Comparison of ENCODE assay signal across 24 cellular contexts in genomic region chr18:11110509-11110908, GRCh38. TPM values are rescaled to one million over a fixed set of nuclear protein-coding genes. Genes with fewer than 3 reads are reported as not detected.
DNase-seq lines count a peak whose midpoint lies in the region; ATAC-seq and TF ChIP-seq lines count a peak whose summit lies in the region.
"Had no signal": no experiment of that assay in that cellular context is flagged by ENCODE, and none has a peak within 500 bp of the region (broad histone marks: within the 10 kb centered on the region; RNA-seq: fewer than 3 reads in every experiment).

No MANE protein-coding gene starts in this region.

- H3K27me3 ChIP-seq in gastroesophageal sphincter = no peaks in the 10 kb centered on the region
- no peaks in the 10 kb centered on the region for H3K27me3 ChIP-seq in mesenchymal stem cell (ENCODE audit: control insufficient read depth in 1 of 2, insufficient read depth in 1 of 2, low read length in 2 of 2)
- H3K27me3 ChIP-seq in ascending aorta = no peaks in the 10 kb centered on the region
- H3K27me3 ChIP-seq: BE2C; BLaER1 treated with 17β-estradiol and CSF1 and Interleukin-3, amounts not matched to agents 10 nM and 100 nM had no signal

- H3K36me3 ChIP-seq in gastroesophageal sphincter (no peaks in the 10 kb centered on the region), mesenchymal stem cell (ENCODE audit: control insufficient read depth in 1 of 2, insufficient read depth in 2 of 2, low read depth in 1 of 2, low read length in 2 of 2) (no peaks in the 10 kb centered on the region), ascending aorta (no peaks in the 10 kb centered on the region)
- H3K36me3 ChIP-seq: BE2C; BLaER1 treated with 17β-estradiol and CSF1 and Interleukin-3, amounts not matched to agents 10 nM and 100 nM had no signal

- H3K4me2 ChIP-seq in mesenchymal stem cell (ENCODE audit: low read length, poor library complexity, severe bottlenecking) = no peak overlapping the region
- H3K4me2 ChIP-seq: A549; BLaER1 treated with 17β-estradiol and CSF1 and Interleukin-3, amounts not matched to agents 10 nM and 100 nM had no signal

- no peak overlapping the region for H3K4ac ChIP-seq in mesenchymal stem cell (ENCODE audit: low read depth in 1 of 2, low read length in 2 of 2)

- H3K4me3 ChIP-seq in gastroesophageal sphincter (no peak overlapping the region), mesenchymal stem cell (ENCODE audit: insufficient read depth in 1 of 2, low read depth in 1 of 2, low read length in 2 of 2) (no peak overlapping the region), ascending aorta (no peak overlapping the region)
- H3K4me3 ChIP-seq: A549; BLaER1 treated with 17β-estradiol and CSF1 and Interleukin-3, amounts not matched to agents 10 nM and 100 nM; GM23248 had no signal

- no peak for TF ChIP-seq EP300 in gastroesophageal sphincter (IDR thresholded peaks at IDR 0.05)

- no peak overlapping the region for H4K8ac ChIP-seq in mesenchymal stem cell (ENCODE audit: low read length)

- H3K36me3 Mint-ChIP-seq in activated CD8-positive, alpha-beta T cell treated with anti-CD3 and anti-CD28 coated beads for 36 hours (ENCODE audit: low read depth) = no peaks in the 10 kb centered on the region
- H3K36me3 Mint-ChIP-seq: CD14-positive monocyte; CD8-positive, alpha-beta memory T cell had no signal

- TF ChIP-seq POLR2A in gastroesophageal sphincter (IDR thresholded peaks at IDR 0.05) = no peak

- H3K79me1 ChIP-seq in mesenchymal stem cell (replicated peaks; ENCODE audit: low read length, poor library complexity, severe bottlenecking) = no peaks in the 10 kb centered on the region

- H2AK5ac ChIP-seq in mesenchymal stem cell (ENCODE audit: low read length, severe bottlenecking) = no peak overlapping the region

- H4K91ac ChIP-seq in mesenchymal stem cell (ENCODE audit: low read length) = peak overlapping the region; percentile 8

- CTCF ChIA-PET in activated CD8-positive, alpha-beta T cell treated with anti-CD3 and anti-CD28 coated beads for 36 hours (lab: Charles Lee) = no interaction called here

- H3K18ac ChIP-seq in mesenchymal stem cell (ENCODE audit: low read depth in 1 of 2, low read length in 2 of 2) = peak overlapping the region in 1 of 2 experiments; percentile 83

- no peaks in the 10 kb centered on the region for H3K9me3 ChIP-seq in gastroesophageal sphincter
- H3K9me3 ChIP-seq in mesenchymal stem cell (ENCODE audit: control insufficient read depth, low read length) = no peaks in the 10 kb centered on the region
- H3K9me3 ChIP-seq in ascending aorta = no peaks in the 10 kb centered on the region
- H3K9me3 ChIP-seq: A549; BE2C; BLaER1 treated with 17β-estradiol and CSF1 and Interleukin-3, amounts not matched to agents 10 nM and 100 nM had no signal

- no peak overlapping the region for H2BK5ac ChIP-seq in mesenchymal stem cell (ENCODE audit: low read depth, low read length, poor library complexity, severe bottlenecking)

- H3K23ac ChIP-seq in mesenchymal stem cell (ENCODE audit: low read length in 2 of 2) = peak overlapping the region in 1 of 2 experiments; percentile 23

- DNase-seq in dermis blood vessel endothelial cell = peak; percentile 77
- no peak for DNase-seq in mesenchymal stem cell
- DNase-seq in activated CD8-positive, alpha-beta T cell treated with anti-CD3 and anti-CD28 coated beads for 36 hours = no peak
- DNase-seq in ascending aorta (ENCODE audit: low spot score in 2 of 2) = no peak
- DNase-seq: 8988T; ACHN; AML-193; BE2C; Calu3; CD4-positive, alpha-beta T cell; CD8-positive, alpha-beta memory T cell; COR-L47; DMS53; DMS79 treated with DMSO at 0.1 percent for 48 hours; GF-D8; GM23248; H7; HCEC 1CT had no signal

- no peaks in the 10 kb centered on the region for H3K9me3 Mint-ChIP-seq in activated CD8-positive, alpha-beta T cell treated with anti-CD3 and anti-CD28 coated beads for 36 hours
- H3K9me3 Mint-ChIP-seq: CD4-positive, alpha-beta T cell had no signal

- H2BK12ac ChIP-seq in mesenchymal stem cell (ENCODE audit: low read length in 2 of 2) = peak overlapping the region; percentile 29 to 96

- no peaks in the 10 kb centered on the region for H3K4me1 Mint-ChIP-seq in activated CD8-positive, alpha-beta T cell treated with anti-CD3 and anti-CD28 coated beads for 36 hours (ENCODE audit: low read depth)
- H3K4me1 Mint-ChIP-seq: CD14-positive monocyte; CD8-positive, alpha-beta memory T cell had no signal

- POLR2A ChIA-PET in activated CD8-positive, alpha-beta T cell treated with anti-CD3 and anti-CD28 coated beads for 36 hours (lab: Charles Lee) = no interaction called here

- H3K14ac ChIP-seq in mesenchymal stem cell (ENCODE audit: low read length in 2 of 2) = peak overlapping the region in 1 of 2 experiments; percentile 87

- no peak overlapping the region for H2AFZ ChIP-seq in mesenchymal stem cell (ENCODE audit: low read depth, low read length)
- H2AFZ ChIP-seq: GM23248 had no signal

- no peak overlapping the region for H3K27ac Mint-ChIP-seq in activated CD8-positive, alpha-beta T cell treated with anti-CD3 and anti-CD28 coated beads for 36 hours
- H3K27ac Mint-ChIP-seq: CD14-positive monocyte; CD4-positive, alpha-beta T cell; CD8-positive, alpha-beta memory T cell had no signal

- H3K9ac ChIP-seq in mesenchymal stem cell (ENCODE audit: low read length) = no peak overlapping the region
- H3K9ac ChIP-seq: BLaER1 treated with 17β-estradiol and CSF1 and Interleukin-3, amounts not matched to agents 10 nM and 100 nM; GM23248 had no signal

- TF ChIP-seq CTCF in gastroesophageal sphincter (IDR thresholded peaks at IDR 0.05) (no peak), ascending aorta (IDR thresholded peaks at IDR 0.05) (no peak)
- TF ChIP-seq CTCF in activated CD8-positive, alpha-beta T cell treated with anti-CD3 and anti-CD28 coated beads for 36 hours (IDR thresholded peaks at IDR 0.05) = no peak

- H3K27me3 Mint-ChIP-seq in activated CD8-positive, alpha-beta T cell treated with anti-CD3 and anti-CD28 coated beads for 36 hours = no peaks in the 10 kb centered on the region

- no peak overlapping the region for H3K4me3 Mint-ChIP-seq in activated CD8-positive, alpha-beta T cell treated with anti-CD3 and anti-CD28 coated beads for 36 hours
- H3K4me3 Mint-ChIP-seq: CD14-positive monocyte; CD4-positive, alpha-beta T cell; CD8-positive, alpha-beta memory T cell had no signal

- H2BK15ac ChIP-seq in mesenchymal stem cell (ENCODE audit: low read depth, poor library complexity, severe bottlenecking) = no peak overlapping the region

- H3K27ac ChIP-seq in gastroesophageal sphincter (no peak overlapping the region), mesenchymal stem cell (ENCODE audit: low read length, poor library complexity, severe bottlenecking) (no peak overlapping the region), ascending aorta (no peak overlapping the region)
- H3K27ac ChIP-seq: A549; BLaER1 treated with 17β-estradiol and CSF1 and Interleukin-3, amounts not matched to agents 10 nM and 100 nM; GM23248 had no signal

- H2BK120ac ChIP-seq in mesenchymal stem cell (ENCODE audit: low read depth, low read length) = no peak overlapping the region

- no CpG with 5 or more reads among the region's 16 CpGs for WGBS in gastroesophageal sphincter (ENCODE audit: low coverage in 1 of 2), 2 donors
- WGBS in mesenchymal stem cell = 91% methylated on average over 16 of the region's 16 CpGs

- H3K4me1 ChIP-seq in gastroesophageal sphincter (no peaks in the 10 kb centered on the region), mesenchymal stem cell (ENCODE audit: control insufficient read depth, insufficient read depth, low read depth, low read length) (no peaks in the 10 kb centered on the region), ascending aorta (no peaks in the 10 kb centered on the region)
- H3K4me1 ChIP-seq: BLaER1 treated with 17β-estradiol and CSF1 and Interleukin-3, amounts not matched to agents 10 nM and 100 nM had no signal

- ATAC-seq in gastroesophageal sphincter (peak; percentile 36), HG02870 (IDR thresholded peaks at IDR 0.05; ENCODE audit: unreplicated experiment) (no peak)
- no peak for ATAC-seq in activated CD8-positive, alpha-beta T cell treated with anti-CD3 and anti-CD28 coated beads for 36 hours
- ATAC-seq: A549 had no signal

- intact Hi-C loops in activated CD8-positive, alpha-beta T cell treated with anti-CD3 and anti-CD28 coated beads for 36 hours (cut with micrococcal nuclease) = no loop called here
- intact Hi-C loops in ascending aorta (cut with DNase I) = no loop called here

RNA-seq across cellular contexts. Expression of gene PIEZO2, which starts 38.9 kb away (rescaled TPM):
- total RNA-seq in dermis blood vessel endothelial cell (141 and 342 TPM in 2 replicates), gastroesophageal sphincter (1 to 10 TPM in 3 of 4 donors, under 1 TPM in 1; 0.64 to 1.8 (median 1.6) TPM), ascending aorta (3.1 TPM)
- polyA plus RNA-seq in mesenchymal stem cell (2013, experiment 1 of 2) = 87.2 TPM
- 82.9 TPM for polyA plus RNA-seq in mesenchymal stem cell (2013, experiment 2 of 2)
- total RNA-seq in activated CD8-positive, alpha-beta T cell treated with anti-CD3 and anti-CD28 coated beads for 36 hours = not detected
- total RNA-seq: CD4-positive, alpha-beta T cell; CD8-positive, alpha-beta memory T cell; G401 had no signal
- polyA plus RNA-seq: CD14-positive monocyte; CD8-positive, alpha-beta memory T cell had no signal

Comparison
In these comparisons a context has a peak if more than half of its experiments do, and no peak if none do; other contexts are left out.
1. RNA of gene PIEZO2, which starts 38.9 kb away (total RNA-seq): 141 to 342 TPM in dermis blood vessel endothelial cell; 3.1 TPM in ascending aorta (single experiment), 0.64 to 1.8 TPM in gastroesophageal sphincter and not detected in activated CD8-positive, alpha-beta T cell treated with anti-CD3 and anti-CD28 coated beads for 36 hours; every median in the first group is over 10 times any median in the second.